In genomic region chr11:69674886-69675714, GRCh38 we compare ENCODE assay signal across 8 cellular contexts. TPM values are rescaled to one million over a fixed set of nuclear protein-coding genes. Genes with fewer than 3 reads are reported as not detected.
DNase-seq lines count a peak whose midpoint lies in the region; ATAC-seq and TF ChIP-seq lines count a peak whose summit lies in the region.

Gene LTO1, minus strand, starts transcription at chr11:69675353. Its CDS starts 114 bp downstream, at chr11:69675239.

- H3K9me3 ChIP-seq in SU-DHL-6 (ENCODE audit: insufficient read depth, low read length) (no peaks in the 10 kb centered on the region), thoracic aorta (no peaks in the 10 kb centered on the region)

- POLR2A ChIA-PET in activated naive CD8-positive, alpha-beta T cell treated with anti-CD3 and anti-CD28 coated beads, Interleukin-2, amount 10 ng/mL, durations not matched to agents 7 days and 5 days (lab: Charles Lee), result interaction anchor here (0.6 to 1.6 kb wide), 5 partner anchors 265 to 1774 kb away, joined by 3 to 6 read pairs (median 3); partner anchors contain the start of gene FADD

- no peak for TF ChIP-seq CTCF in SU-DHL-6 (IDR thresholded peaks at IDR 0.05; ENCODE audit: insufficient read depth, low read length, poor library complexity, severe bottlenecking)
- TF ChIP-seq CTCF in osteocyte (IDR thresholded peaks at IDR 0.05), result no peak
- TF ChIP-seq CTCF in thoracic aorta (IDR thresholded peaks at IDR 0.05), result no peak

- H3K9me3 Mint-ChIP-seq in activated naive CD8-positive, alpha-beta T cell treated with anti-CD3 and anti-CD28 coated beads, Interleukin-2, amount 10 ng/mL, durations not matched to agents 7 days and 5 days, result no peaks in the 10 kb centered on the region
- H3K9me3 Mint-ChIP-seq in osteocyte (ENCODE audit: unreplicated experiment), result no peaks in the 10 kb centered on the region

- peak within 1 kb of the TSS; percentile 91 for H3K27ac Mint-ChIP-seq in activated naive CD8-positive, alpha-beta T cell treated with anti-CD3 and anti-CD28 coated beads, Interleukin-2, amount 10 ng/mL, durations not matched to agents 7 days and 5 days
- peak within 1 kb of the TSS; percentile 95 for H3K27ac Mint-ChIP-seq in osteocyte (ENCODE audit: unreplicated experiment)

- H3K9me2 ChIP-seq in SU-DHL-6 (replicated peaks; ENCODE audit: insufficient read depth, low read length), result no peaks in the 10 kb centered on the region

- no peaks in the 10 kb centered on the region for H3K36me3 ChIP-seq in SU-DHL-6 (ENCODE audit: low read length)
- H3K36me3 ChIP-seq in thoracic aorta, result peaks cover 5% of the 10 kb centered on the region

- H3K4me1 ChIP-seq in thoracic aorta (ENCODE audit: control insufficient read depth in 1 of 2, low read depth in 2 of 2), result peaks cover 13 to 32% of the 10 kb centered on the region in 2 donors

- peaks cover 4% of the 10 kb centered on the region for H3K36me3 Mint-ChIP-seq in activated naive CD8-positive, alpha-beta T cell treated with anti-CD3 and anti-CD28 coated beads, Interleukin-2, amount 10 ng/mL, durations not matched to agents 7 days and 5 days
- H3K36me3 Mint-ChIP-seq in osteocyte (ENCODE audit: unreplicated experiment), result peaks cover 8% of the 10 kb centered on the region

- peaks cover 9% of the 10 kb centered on the region for H3K27me3 Mint-ChIP-seq in activated naive CD8-positive, alpha-beta T cell treated with anti-CD3 and anti-CD28 coated beads, Interleukin-2, amount 10 ng/mL, durations not matched to agents 7 days and 5 days
- peaks cover 8% of the 10 kb centered on the region for H3K27me3 Mint-ChIP-seq in osteocyte (ENCODE audit: unreplicated experiment)

- peak within 1 kb of the TSS; percentile 96 for H3K9ac ChIP-seq in SU-DHL-6 (ENCODE audit: low read length)

- ATAC-seq in HG02623 (IDR thresholded peaks at IDR 0.05; ENCODE audit: unreplicated experiment) (peak; percentile 87), thoracic aorta (ENCODE audit: insufficient number of reproducible peaks, low FRiP score, low read depth) (peak; percentile 81)
- ATAC-seq in activated naive CD8-positive, alpha-beta T cell treated with anti-CD3 and anti-CD28 coated beads, Interleukin-2, amount 10 ng/mL, durations not matched to agents 7 days and 5 days (ENCODE audit: low read depth), result peak; percentile 95

- no peaks in the 10 kb centered on the region for H3F3A ChIP-seq in SU-DHL-6 (ENCODE audit: insufficient read depth)

- peak; percentile 88 for DNase-seq in NCI-H1105 treated with DMSO at 0.1 percent for 48 hours (lab: John Stamatoyannopoulos, UW)
- peak; percentile 98 for DNase-seq in activated naive CD8-positive, alpha-beta T cell treated with anti-CD3 and anti-CD28 coated beads, Interleukin-2, amount 10 ng/mL, durations not matched to agents 7 days and 5 days
- peak; percentile 85 to 98 (median 95) for DNase-seq in head of caudate nucleus
- peak; percentile 99 for DNase-seq in osteocyte (ENCODE audit: extremely low spot score, unreplicated experiment)
- DNase-seq in thoracic aorta (ENCODE audit: low spot score), result peak; percentile 84

- peak within 1 kb of the TSS; percentile 77 for H3K4me2 ChIP-seq in SU-DHL-6 (ENCODE audit: low read depth, low read length, poor library complexity, severe bottlenecking)

- intact Hi-C loops in head of caudate nucleus (cut with DNase I), result no loop called here

- no peak within 1 kb of the TSS; the same call in 1 of the 2 replicates for H3K27ac ChIP-seq in SU-DHL-6 (ENCODE audit: low read depth, low read length)
- H3K27ac ChIP-seq in thoracic aorta, result peak within 1 kb of the TSS; percentile 74 to 88

- H3K4me3 ChIP-seq in GM08714 (ENCODE audit: low read length) (peak within 1 kb of the TSS; percentile 94), SU-DHL-6 (ENCODE audit: insufficient read depth, low read length, poor library complexity, severe bottlenecking) (peak within 1 kb of the TSS; percentile 77), thoracic aorta (peak within 1 kb of the TSS; percentile 89)

- H3K79me2 ChIP-seq in SU-DHL-6 (ENCODE audit: insufficient read depth, low read length), result peaks cover 24% of the 10 kb centered on the region

- peaks cover 16% of the 10 kb centered on the region for H3K4me1 Mint-ChIP-seq in activated naive CD8-positive, alpha-beta T cell treated with anti-CD3 and anti-CD28 coated beads, Interleukin-2, amount 10 ng/mL, durations not matched to agents 7 days and 5 days
- peaks cover 23% of the 10 kb centered on the region for H3K4me1 Mint-ChIP-seq in osteocyte (ENCODE audit: unreplicated experiment)

- no peaks in the 10 kb centered on the region for H3K27me3 ChIP-seq in SU-DHL-6 (ENCODE audit: low read length)
- no peaks in the 10 kb centered on the region for H3K27me3 ChIP-seq in thoracic aorta (replicated peaks; ENCODE audit: insufficient read depth)

- peak within 1 kb of the TSS; percentile 94 for H3K4me3 Mint-ChIP-seq in activated naive CD8-positive, alpha-beta T cell treated with anti-CD3 and anti-CD28 coated beads, Interleukin-2, amount 10 ng/mL, durations not matched to agents 7 days and 5 days
- peak within 1 kb of the TSS; percentile 95 for H3K4me3 Mint-ChIP-seq in osteocyte (ENCODE audit: unreplicated experiment)

- H2AFZ ChIP-seq in SU-DHL-6 (ENCODE audit: low read depth, low read length, severe bottlenecking), result peak within 1 kb of the TSS; percentile 90

- no peaks in the 10 kb centered on the region; the same call in 1 of the 2 replicates for H4K20me1 ChIP-seq in SU-DHL-6 (ENCODE audit: low read depth, low read length)

RNA-seq across cellular contexts. Expression of gene LTO1, which starts in this region (rescaled TPM):
- total RNA-seq in activated naive CD8-positive, alpha-beta T cell treated with anti-CD3 and anti-CD28 coated beads, Interleukin-2, amount 10 ng/mL, durations not matched to agents 7 days and 5 days, result 10 to 100 TPM; 35.0 to 37.1 TPM
- total RNA-seq in osteocyte (18.9 and 21.4 TPM in 2 replicates), thoracic aorta (10 to 100 TPM; 23.6 to 43.5 TPM)
